17 cellular contexts compared by ENCODE assay signal in genomic region chr19:33440241-33440640, GRCh38.
"Had no signal": no experiment of that assay in that cellular context is flagged by ENCODE, and none has a peak within 500 bp of the region (broad histone marks: within the 10 kb centered on the region; RNA-seq: fewer than 3 reads in every experiment).

No MANE protein-coding gene starts in this region.

- H3K27ac Mint-ChIP-seq: activated naive CD8-positive, alpha-beta T cell; activated T-cell treated with anti-CD3 and anti-CD28 coated beads, Interleukin-2, amount 50 U/mL, for 72 hours; stimulated activated naive CD8-positive, alpha-beta T cell treated with anti-CD3 and anti-CD28 coated beads, Interleukin-15, Interleukin-2, amounts not matched to agents 100 ng/mL and 50 ng/mL, for 24 hours; T-helper 1 cell treated with Interleukin-12 subunit alpha and Interleukin-12 subunit beta and Interleukin-4 antibody, amounts not matched to agents 30 μg/mL and 1 μg/mL, for 36 hours; type B pancreatic cell had no signal

- H3K4me1 ChIP-seq: esophagus squamous epithelium had no signal

- H3K27ac ChIP-seq: cardiac muscle cell, esophagus squamous epithelium, psoas muscle had no signal

- H3K4me1 Mint-ChIP-seq: neural crest cell had no signal

- H3K4me3 ChIP-seq: cardiac muscle cell, esophagus squamous epithelium, psoas muscle had no signal

- H3K36me3 Mint-ChIP-seq: type B pancreatic cell had no signal

- H3K9me3 Mint-ChIP-seq: activated T-cell treated with anti-CD3 and anti-CD28 coated beads, Interleukin-2, amount 50 U/mL, for 72 hours; effector memory CD8-positive, alpha-beta T cell; naive B cell; neural crest cell; stimulated activated naive CD8-positive, alpha-beta T cell treated with anti-CD3 and anti-CD28 coated beads, Interleukin-15, Interleukin-2, amounts not matched to agents 100 ng/mL and 50 ng/mL, for 24 hours; T-helper 1 cell treated with Interleukin-12 subunit alpha and Interleukin-12 subunit beta and Interleukin-4 antibody, amounts not matched to agents 30 μg/mL and 1 μg/mL, for 36 hours; type B pancreatic cell had no signal

- FAIRE-seq: islet of Langerhans had no signal

- H3K27me3 Mint-ChIP-seq: activated naive CD8-positive, alpha-beta T cell; effector memory CD8-positive, alpha-beta T cell; naive B cell; stimulated activated naive CD8-positive, alpha-beta T cell treated with anti-CD3 and anti-CD28 coated beads, Interleukin-15, Interleukin-2, amounts not matched to agents 100 ng/mL and 50 ng/mL, for 24 hours; type B pancreatic cell had no signal

- ATAC-seq: activated CD4-positive, CD25-positive, alpha-beta regulatory T cell treated with anti-CD3 and anti-CD28 coated beads, Interleukin-2, amount 50 U/mL, for 24 hours; activated T-cell treated with anti-CD3 and anti-CD28 coated beads, Interleukin-2, amount 50 U/mL, for 72 hours; effector memory CD8-positive, alpha-beta T cell; psoas muscle; sciatic nerve had no signal

- H3K4me3 Mint-ChIP-seq: activated naive CD8-positive, alpha-beta T cell; activated T-cell treated with anti-CD3 and anti-CD28 coated beads, Interleukin-2, amount 50 U/mL, for 72 hours; effector memory CD8-positive, alpha-beta T cell; naive B cell; neural crest cell; stimulated activated naive CD8-positive, alpha-beta T cell treated with anti-CD3 and anti-CD28 coated beads, Interleukin-15, Interleukin-2, amounts not matched to agents 100 ng/mL and 50 ng/mL, for 24 hours; T-helper 1 cell treated with Interleukin-12 subunit alpha and Interleukin-12 subunit beta and Interleukin-4 antibody, amounts not matched to agents 30 μg/mL and 1 μg/mL, for 36 hours; type B pancreatic cell had no signal

- H3K9me3 ChIP-seq: esophagus squamous epithelium, psoas muscle had no signal

- H3K36me3 ChIP-seq: cardiac muscle cell had no signal

- H3K27me3 ChIP-seq: cardiac muscle cell, esophagus squamous epithelium had no signal

- DNase-seq: activated CD4-positive, alpha-beta T cell treated with anti-CD3 and anti-CD28 coated beads, Interleukin-2, amount 50 U/mL, for 1 hour; activated T-cell treated with anti-CD3 and anti-CD28 coated beads, Interleukin-2, amount 50 U/mL, for 72 hours; effector memory CD8-positive, alpha-beta T cell; esophagus squamous epithelium; hippocampal formation; mammary epithelial cell; naive B cell had no signal
